Comparison of ENCODE assay signal across 8 cellular contexts in genomic region chr12:110403146-110403974, GRCh38. TPM values are rescaled to one million over a fixed set of nuclear protein-coding genes. Genes with fewer than 3 reads are reported as not detected.
A peak's percentile ranks its signal among the peaks of the same experiment; 100 is the strongest.
DNase-seq lines count a peak whose midpoint lies in the region; ATAC-seq, FAIRE-seq and TF ChIP-seq lines count a peak whose summit lies in the region.

A gene with protein sequence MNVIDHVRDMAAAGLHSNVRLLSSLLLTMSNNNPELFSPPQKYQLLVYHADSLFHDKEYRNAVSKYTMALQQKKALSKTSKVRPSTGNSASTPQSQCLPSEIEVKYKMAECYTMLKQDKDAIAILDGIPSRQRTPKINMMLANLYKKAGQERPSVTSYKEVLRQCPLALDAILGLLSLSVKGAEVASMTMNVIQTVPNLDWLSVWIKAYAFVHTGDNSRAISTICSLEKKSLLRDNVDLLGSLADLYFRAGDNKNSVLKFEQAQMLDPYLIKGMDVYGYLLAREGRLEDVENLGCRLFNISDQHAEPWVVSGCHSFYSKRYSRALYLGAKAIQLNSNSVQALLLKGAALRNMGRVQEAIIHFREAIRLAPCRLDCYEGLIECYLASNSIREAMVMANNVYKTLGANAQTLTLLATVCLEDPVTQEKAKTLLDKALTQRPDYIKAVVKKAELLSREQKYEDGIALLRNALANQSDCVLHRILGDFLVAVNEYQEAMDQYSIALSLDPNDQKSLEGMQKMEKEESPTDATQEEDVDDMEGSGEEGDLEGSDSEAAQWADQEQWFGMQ (minus strand): TSS chr12:110403708. CDS start chr12:110403627, 81 bp downstream.

- no peaks in the 10 kb centered on the region for H3K27me3 Mint-ChIP-seq in CD14-positive monocyte (ENCODE audit: low read depth in 3 of 3)

- CTCF ChIA-PET in endothelial cell of umbilical vein (lab: Charles Lee), result interaction anchor here (1.0 to 2.1 kb wide), 3 partner anchors 13 to 204 kb away, joined by 3 to 11 read pairs (median 4); no protein-coding TSS in a partner anchor

- H3K27ac ChIP-seq in OCI-LY3 (ENCODE audit: low read length) (peak within 1 kb of the TSS; percentile 90), endothelial cell of umbilical vein (ENCODE audit: insufficient read depth, low read depth, low read length) (peak within 1 kb of the TSS; percentile 97)

- dilution Hi-C loops in endothelial cell of umbilical vein (cut with MboI; ENCODE audit: extremely low pct_ligation_motif_present, low sequenced_read_pairs), result no loop called here

- DNase-seq in CD14-positive monocyte (ENCODE audit: low spot score) (peak; percentile 95), HuH-7.5 (ENCODE audit: low spot score) (peak; percentile 70), endothelial cell of umbilical vein (ENCODE audit: low read depth, low spot score) (peak; percentile 92), midbrain (lab: John Stamatoyannopoulos, UW) (peak; percentile 90)
- DNase-seq in activated CD8-positive, alpha-beta memory T cell treated with anti-CD3 and anti-CD28 coated beads, Interleukin-2, amount 50 U/mL, for 48 hours, result peak; percentile 92
- DNase-seq in stimulated activated CD8-positive, alpha-beta memory T cell treated with anti-CD3 and anti-CD28 coated beads, Interleukin-15, amount 100 ng/mL, for 48 hours (ENCODE audit: low read depth in 2 of 2), result peak; percentile 65 to 78

- H3K4me3 ChIP-seq in OCI-LY3 (ENCODE audit: low read length) (peak within 1 kb of the TSS; percentile 94), endothelial cell of umbilical vein (replicated peaks in 1 of 3; ENCODE audit: insufficient read depth in 1 of 3, low read depth in 1 of 3, low read length in 3 of 3) (peak within 1 kb of the TSS; percentile 49 to 84 (median 61))

- H2AFZ ChIP-seq in OCI-LY3 (ENCODE audit: low read depth, low read length), result peak within 1 kb of the TSS; percentile 100
- H2AFZ ChIP-seq in endothelial cell of umbilical vein (ENCODE audit: low read depth, low read length), result peak within 1 kb of the TSS; percentile 100

- H3K27me3 ChIP-seq in OCI-LY3 (ENCODE audit: low read depth, low read length), result no peaks in the 10 kb centered on the region
- H3K27me3 ChIP-seq in endothelial cell of umbilical vein (ENCODE audit: control insufficient read depth in 2 of 2, insufficient read depth in 2 of 2, low read length in 2 of 2), result no peaks in the 10 kb centered on the region

- no peak for TF ChIP-seq CTCF in CD14-positive monocyte (IDR thresholded peaks at IDR 0.05)
- TF ChIP-seq CTCF in OCI-LY3 (IDR thresholded peaks at IDR 0.05; ENCODE audit: low read depth, low read length), result no peak
- TF ChIP-seq CTCF in endothelial cell of umbilical vein (IDR thresholded peaks at IDR 0.05; ENCODE audit: extremely low read depth in 1 of 2, insufficient read depth in 1 of 2, low read depth in 1 of 2, low read length in 2 of 2), result no peak

- H3K79me2 ChIP-seq in OCI-LY3 (ENCODE audit: low read length), result peaks cover 53% of the 10 kb centered on the region
- H3K79me2 ChIP-seq in endothelial cell of umbilical vein (ENCODE audit: control insufficient read depth, insufficient read depth, low read length), result peaks cover 48% of the 10 kb centered on the region

- BruUV-seq in endothelial cell of umbilical vein (replicated peaks; lab: Mats Ljungman, UMichigan), result TSS peak; percentile 30

- H3K36me3 Mint-ChIP-seq in CD14-positive monocyte, result peaks cover 11 to 24% of the 10 kb centered on the region in 2 donors

- H3K36me3 ChIP-seq in OCI-LY3 (replicated peaks; ENCODE audit: low read depth, low read length) (peaks cover 14% of the 10 kb centered on the region), endothelial cell of umbilical vein (ENCODE audit: control insufficient read depth in 2 of 2, extremely low read depth in 1 of 2, insufficient read depth in 2 of 2, low read length in 2 of 2) (peaks cover 3% of the 10 kb centered on the region in 2 experiments)

- H3K9me3 ChIP-seq in OCI-LY3 (ENCODE audit: insufficient read depth, low read length) (no peaks in the 10 kb centered on the region), endothelial cell of umbilical vein (replicated peaks; ENCODE audit: control insufficient read depth, insufficient read depth, low read length) (no peaks in the 10 kb centered on the region)

- H3K4me3 Mint-ChIP-seq in CD14-positive monocyte, result peak within 1 kb of the TSS; percentile 99

- H4K20me1 ChIP-seq in OCI-LY3 (ENCODE audit: insufficient read depth, low read length) (no peaks in the 10 kb centered on the region), endothelial cell of umbilical vein (replicated peaks; ENCODE audit: control insufficient read depth, extremely low read depth, insufficient read depth, low read length) (no peaks in the 10 kb centered on the region)

- H3K9me3 Mint-ChIP-seq in CD14-positive monocyte, result peaks cover 0 to 2% (median 0%) of the 10 kb centered on the region in 7 donors

- H3K4me1 ChIP-seq in OCI-LY3 (ENCODE audit: low read length) (peaks cover 5% of the 10 kb centered on the region), endothelial cell of umbilical vein (ENCODE audit: control insufficient read depth, extremely low read depth, insufficient read depth, low read length) (peaks cover 8% of the 10 kb centered on the region)

- intact Hi-C loops in CD14-positive monocyte (cut with micrococcal nuclease) (no loop called here), endothelial cell of umbilical vein (cut with micrococcal nuclease) (loop anchor here (1.0 to 2.0 kb wide), 2 partner anchors 28 to 123 kb away; partner anchors contain the start of gene ATP2A2)

- H3K27ac Mint-ChIP-seq in CD14-positive monocyte, result peak within 1 kb of the TSS; percentile 97 to 99 (median 98)

- H3K9ac ChIP-seq in OCI-LY3 (ENCODE audit: low read length) (peak within 1 kb of the TSS; percentile 97), endothelial cell of umbilical vein (replicated peaks; ENCODE audit: extremely low read depth, insufficient read depth, low read length) (peak within 1 kb of the TSS; percentile 99)

- H3K9me1 ChIP-seq in endothelial cell of umbilical vein (replicated peaks; ENCODE audit: control insufficient read depth, extremely low read depth, insufficient read depth, low read length), result no peaks in the 10 kb centered on the region

- H3K4me2 ChIP-seq in OCI-LY3 (ENCODE audit: low read length) (peak within 1 kb of the TSS; percentile 77), endothelial cell of umbilical vein (ENCODE audit: insufficient read depth, low read length) (peak within 1 kb of the TSS; percentile 99)

- peak; percentile 71 for ATAC-seq in GM21360 (IDR thresholded peaks at IDR 0.05; ENCODE audit: unreplicated experiment)

- peaks cover 14% of the 10 kb centered on the region for H3K4me1 Mint-ChIP-seq in CD14-positive monocyte

- peak; percentile 83 for TF ChIP-seq POLR2A in endothelial cell of umbilical vein (IDR thresholded peaks at IDR 0.05; ENCODE audit: low read depth, low read length)

- peak; percentile 64 for FAIRE-seq in endothelial cell of umbilical vein (lab: Jason Lieb, UNC)

- POLR2A ChIA-PET in endothelial cell of umbilical vein (lab: Charles Lee), result interaction anchor here (0.6 kb wide), 1 partner anchor 11 kb away, joined by 7 read pairs; no protein-coding TSS in a partner anchor

TF ChIP-seq in endothelial cell of umbilical vein, 7 proteins besides CTCF, POLR2A, EP300 and RAD21:
- TF ChIP-seq MYC (IDR thresholded peaks at IDR 0.05; ENCODE audit: low read depth, low read length), result peak; percentile 7
- TF ChIP-seq POLR2AphosphoS5 (IDR thresholded peaks at IDR 0.05; ENCODE audit: insufficient read depth, low read depth, low read length), result peak; percentile 86
- no peak for TF ChIP-seq GATA2 (IDR thresholded peaks at IDR 0.05; ENCODE audit: insufficient read depth, insufficient read length, low read depth, low read length)
- TF ChIP-seq MAX (IDR thresholded peaks at IDR 0.05; ENCODE audit: insufficient read depth, insufficient read length), result peak; percentile 85

RNA-seq across cellular contexts. Expression of the gene that starts here (rescaled TPM):
- 10 to 100 TPM; 12.9 to 17.2 TPM for polyA plus RNA-seq in CD14-positive monocyte
- total RNA-seq in endothelial cell of umbilical vein, result 76.6 and 89.0 TPM in 2 replicates
- polyA plus RNA-seq in endothelial cell of umbilical vein, result 54.2 and 56.0 TPM in 2 replicates
- 48.8 and 49.6 TPM in 2 replicates for polyA plus RNA-seq in endothelial cell of umbilical vein (2011; cell fraction: cytosol; rRNA removed)
- polyA plus RNA-seq in endothelial cell of umbilical vein (2011; cell fraction: nucleus; rRNA removed), result 154 and 180 TPM in 2 replicates
- 37.3 and 51.9 TPM in 2 replicates for polyA plus RNA-seq in endothelial cell of umbilical vein (2012)
- polyA minus RNA-seq in endothelial cell of umbilical vein, result 62.4 and 80.4 TPM in 2 replicates
- polyA minus RNA-seq in endothelial cell of umbilical vein (2011; cell fraction: cytosol; rRNA and poly(A)+ RNA removed), result 45.4 TPM
- polyA minus RNA-seq in endothelial cell of umbilical vein (2011; cell fraction: nucleus; rRNA and poly(A)+ RNA removed), result 48.7 and 60.1 TPM in 2 replicates

Comparison
In these comparisons a context has a peak if more than half of its experiments do, and no peak if none do; other contexts are left out.
1. Peak in every context shown above with its lines: DNase-seq, ATAC-seq, H3K4me3 ChIP-seq and H3K27ac ChIP-seq.